In genomic region chr2:105798595-105798994, GRCh38 we compare ENCODE assay signal across 13 cellular contexts. TPM values are rescaled to one million over a fixed set of nuclear protein-coding genes. Genes with fewer than 3 reads are reported as not detected.
DNase-seq lines count a peak whose midpoint lies in the region; ATAC-seq and TF ChIP-seq lines count a peak whose summit lies in the region.
"Had no signal": no experiment of that assay in that cellular context is flagged by ENCODE, and none has a peak within 500 bp of the region (broad histone marks: within the 10 kb centered on the region; RNA-seq: fewer than 3 reads in every experiment).

No MANE protein-coding gene starts in this region.

- H3K36me3 ChIP-seq in muscle layer of duodenum (ENCODE audit: control insufficient read depth in 1 of 2, insufficient read depth in 2 of 2, low read length in 2 of 2), result no peaks in the 10 kb centered on the region
- H3K36me3 ChIP-seq in mammary epithelial cell (ENCODE audit: insufficient read depth, low read length), result no peaks in the 10 kb centered on the region
- H3K36me3 ChIP-seq: WERI-Rb-1 had no signal

- DNase-seq in GM12864 (ENCODE audit: low read depth) (no peak), HUDEP-2 (lab: John Stamatoyannopoulos, UW; ENCODE audit: unreplicated experiment in 76 of 76) (no peak), mammary epithelial cell (no peak), mesenteric fat pad (ENCODE audit: low spot score) (no peak), NCI-H2196 (lab: John Stamatoyannopoulos, UW; ENCODE audit: unreplicated experiment) (no peak)
- DNase-seq in T-helper 2 cell treated with Interferon-gamma antibody and Interleukin-4, amounts not matched to agents 5 μg/mL and 100 μg/mL, for 36 hours (ENCODE audit: low spot score), result peak; percentile 51
- DNase-seq: H9, NCI-H2081, right cardiac atrium, WERI-Rb-1 had no signal

- peak overlapping the region; percentile 99 for H3K27ac Mint-ChIP-seq in T-helper 2 cell treated with Interferon-gamma antibody and Interleukin-4, amounts not matched to agents 5 μg/mL and 100 μg/mL, for 36 hours
- H3K27ac Mint-ChIP-seq: dendritic cell treated with granulocyte-macrophage colony-stimulating factor and Interleukin-4, amounts not matched to agents 40 ng/mL and 50 ng/mL, for 4 days had no signal

- dilution Hi-C loops in mammary epithelial cell (cut with HindIII; ENCODE audit: low sequenced_read_pairs), result no loop called here

- CTCF ChIA-PET in mammary epithelial cell (lab: Charles Lee; ENCODE audit: low non-redundant PET), result interaction anchor here (0.5 to 0.7 kb wide), 2 partner anchors 11 to 52 kb away, joined by 3 read pairs; no protein-coding TSS in a partner anchor

- H3K27me3 ChIP-seq in muscle layer of duodenum (ENCODE audit: low read depth, low read length) (no peaks in the 10 kb centered on the region), mammary epithelial cell (ENCODE audit: insufficient read depth, low read length) (no peaks in the 10 kb centered on the region)

- no peaks in the 10 kb centered on the region for H3K27me3 Mint-ChIP-seq in T-helper 2 cell treated with Interferon-gamma antibody and Interleukin-4, amounts not matched to agents 5 μg/mL and 100 μg/mL, for 36 hours (ENCODE audit: low read depth)
- H3K27me3 Mint-ChIP-seq: dendritic cell treated with granulocyte-macrophage colony-stimulating factor and Interleukin-4, amounts not matched to agents 40 ng/mL and 50 ng/mL, for 4 days had no signal

- intact Hi-C loops in mammary epithelial cell (cut with micrococcal nuclease), result no loop called here

- WGBS in mammary epithelial cell (ENCODE audit: low coverage, missing lambda C conversion rate), result 100% methylated on average over 2 of the region's 2 CpGs

- no peaks in the 10 kb centered on the region for H3K9me3 ChIP-seq in muscle layer of duodenum (ENCODE audit: control insufficient read depth in 1 of 2, low read length in 2 of 2)
- no peaks in the 10 kb centered on the region for H3K9me3 ChIP-seq in mammary epithelial cell (replicated peaks; ENCODE audit: insufficient read depth, low read length)

- peaks cover 86% of the 10 kb centered on the region for H3K4me1 Mint-ChIP-seq in T-helper 2 cell treated with Interferon-gamma antibody and Interleukin-4, amounts not matched to agents 5 μg/mL and 100 μg/mL, for 36 hours (ENCODE audit: low read depth)

- BruUV-seq in mammary epithelial cell (replicated peaks; lab: Mats Ljungman, UMichigan), result no TSS peak

- peak overlapping the region; percentile 87 for H3K4me3 Mint-ChIP-seq in T-helper 2 cell treated with Interferon-gamma antibody and Interleukin-4, amounts not matched to agents 5 μg/mL and 100 μg/mL, for 36 hours
- H3K4me3 Mint-ChIP-seq: dendritic cell treated with granulocyte-macrophage colony-stimulating factor and Interleukin-4, amounts not matched to agents 40 ng/mL and 50 ng/mL, for 4 days; H9 had no signal

- H2AFZ ChIP-seq in mammary epithelial cell (ENCODE audit: low read depth, low read length), result no peak overlapping the region

- peak; percentile 26 for ATAC-seq in HG03066 (IDR thresholded peaks at IDR 0.05; ENCODE audit: low read depth, unreplicated experiment)
- ATAC-seq: right cardiac atrium had no signal

- no peaks in the 10 kb centered on the region for H4K20me1 ChIP-seq in mammary epithelial cell (ENCODE audit: insufficient read depth, low read length)

- no peak overlapping the region for H3K4me2 ChIP-seq in mammary epithelial cell (ENCODE audit: insufficient read depth, low read depth, low read length)

- in situ Hi-C loops in mammary epithelial cell (cut with MboI; ENCODE audit: low sequenced_read_pairs in 2 of 2), result no loop called here

- TF ChIP-seq CTCF in GM12864 (IDR thresholded peaks at IDR 0.05; ENCODE audit: low read depth, low read length, missing control alignments) (no peak), mammary epithelial cell (conservative IDR thresholded peaks at IDR 0.05 in 1 of 2, IDR thresholded peaks at IDR 0.05 in 1 of 2; ENCODE audit: extremely low read depth in 1 of 2, insufficient read depth in 1 of 2, low read depth in 1 of 2, low read length in 2 of 2) (no peak)

- H3K4me1 ChIP-seq in muscle layer of duodenum (ENCODE audit: control insufficient read depth in 1 of 2, insufficient read depth in 2 of 2, low read length in 2 of 2) (peaks cover 55 to 58% of the 10 kb centered on the region in 2 donors), mammary epithelial cell (ENCODE audit: insufficient read depth, low read length) (peaks cover 42% of the 10 kb centered on the region)

- peaks cover 30% of the 10 kb centered on the region for H3K36me3 Mint-ChIP-seq in T-helper 2 cell treated with Interferon-gamma antibody and Interleukin-4, amounts not matched to agents 5 μg/mL and 100 μg/mL, for 36 hours (ENCODE audit: low read depth)

- H3K9ac ChIP-seq in mammary epithelial cell (ENCODE audit: insufficient read depth, low read length), result no peak overlapping the region

- peak overlapping the region; percentile 26; the same call in 1 of the 2 replicates for H3K4me3 ChIP-seq in GM12864 (ENCODE audit: low read depth, low read length)
- no peak overlapping the region for H3K4me3 ChIP-seq in muscle layer of duodenum (ENCODE audit: low read depth in 1 of 2, low read length in 2 of 2)
- no peak overlapping the region for H3K4me3 ChIP-seq in mammary epithelial cell (replicated peaks in 1 of 3; ENCODE audit: insufficient read depth in 1 of 3, low read depth in 2 of 3, low read length in 3 of 3)

- peaks cover 95% of the 10 kb centered on the region for H3K79me2 ChIP-seq in mammary epithelial cell (ENCODE audit: insufficient read depth, low read length)

- H3K9me3 Mint-ChIP-seq in T-helper 2 cell treated with Interferon-gamma antibody and Interleukin-4, amounts not matched to agents 5 μg/mL and 100 μg/mL, for 36 hours, result no peaks in the 10 kb centered on the region
- H3K9me3 Mint-ChIP-seq: dendritic cell treated with granulocyte-macrophage colony-stimulating factor and Interleukin-4, amounts not matched to agents 40 ng/mL and 50 ng/mL, for 4 days; H9 had no signal

- H3K27ac ChIP-seq in muscle layer of duodenum (ENCODE audit: low read length) (peak overlapping the region; percentile 37), mammary epithelial cell (ENCODE audit: insufficient read depth, low read depth, low read length) (no peak overlapping the region)
- H3K27ac ChIP-seq: WERI-Rb-1 had no signal

RNA-seq across cellular contexts. Expression of gene NCK2, which starts 53.9 kb away (rescaled TPM):
- total RNA-seq in mammary epithelial cell (10 to 100 TPM; 49.2 to 73.2 TPM), mesenteric fat pad (39.7 TPM)
- 48.1 TPM for polyA plus RNA-seq in mammary epithelial cell
- 58.0 TPM for polyA minus RNA-seq in mammary epithelial cell
